Comparison of ENCODE assay signal across 1 cellular context in genomic region chr5:133962801-133963476, GRCh38.
TF ChIP-seq lines count a peak whose summit lies in the region.

No MANE protein-coding gene starts in this region.

TF ChIP-seq in K562, 482 proteins besides CTCF, POLR2A, EP300 and RAD21 (continued from another document and continues in another):
- peak in 1 of 2 experiments; percentile 30 for TF ChIP-seq AFF1 (IDR thresholded peaks at IDR 0.05; ENCODE audit: low read depth in 1 of 2, partially characterized antibody in 2 of 2)
- TF ChIP-seq MAX (CRISPR knock-in tag; IDR thresholded peaks at IDR 0.05), result no peak
- no peak for TF ChIP-seq MAFK (IDR thresholded peaks at IDR 0.05; ENCODE audit: low read length)
- TF ChIP-seq CXXC5 (CRISPR knock-in tag; IDR thresholded peaks at IDR 0.05), result peak; percentile 42; the same call in 1 of the 2 replicates
- no peak for TF ChIP-seq HNRNPUL1 (IDR thresholded peaks at IDR 0.05; ENCODE audit: low read length)
- TF ChIP-seq, protein P1, sequence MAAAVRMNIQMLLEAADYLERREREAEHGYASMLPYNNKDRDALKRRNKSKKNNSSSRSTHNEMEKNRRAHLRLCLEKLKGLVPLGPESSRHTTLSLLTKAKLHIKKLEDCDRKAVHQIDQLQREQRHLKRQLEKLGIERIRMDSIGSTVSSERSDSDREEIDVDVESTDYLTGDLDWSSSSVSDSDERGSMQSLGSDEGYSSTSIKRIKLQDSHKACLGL (CRISPR knock-in tag; IDR thresholded peaks at IDR 0.05; ENCODE audit: borderline replicate concordance, poor library complexity, severe bottlenecking), result no peak
- no peak for TF ChIP-seq RBM17 (IDR thresholded peaks at IDR 0.05; ENCODE audit: borderline replicate concordance, low read depth, low read length)
- TF ChIP-seq EGR1 (conservative IDR thresholded peaks at IDR 0.05), result no peak
- TF ChIP-seq, protein P2, sequence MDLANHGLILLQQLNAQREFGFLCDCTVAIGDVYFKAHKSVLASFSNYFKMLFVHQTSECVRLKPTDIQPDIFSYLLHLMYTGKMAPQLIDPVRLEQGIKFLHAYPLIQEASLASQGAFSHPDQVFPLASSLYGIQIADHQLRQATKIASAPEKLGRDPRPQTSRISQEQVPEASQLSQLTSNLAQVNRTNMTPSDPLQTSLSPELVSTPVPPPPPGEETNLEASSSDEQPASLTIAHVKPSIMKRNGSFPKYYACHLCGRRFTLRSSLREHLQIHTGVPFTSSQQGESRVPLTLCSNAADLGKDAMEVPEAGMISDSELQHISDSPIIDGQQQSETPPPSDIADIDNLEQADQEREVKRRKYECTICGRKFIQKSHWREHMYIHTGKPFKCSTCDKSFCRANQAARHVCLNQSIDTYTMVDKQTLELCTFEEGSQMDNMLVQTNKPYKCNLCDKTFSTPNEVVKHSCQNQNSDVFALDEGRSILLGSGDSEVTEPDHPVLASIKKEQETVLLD (IDR thresholded peaks at IDR 0.05), result no peak
- peak; percentile 58; the same call in 1 of the 2 replicates for TF ChIP-seq POLR2H (tag; IDR thresholded peaks at IDR 0.05; ENCODE audit: low read depth)
- peak; percentile 57 for TF ChIP-seq NCOR1 (IDR thresholded peaks at IDR 0.05)
- TF ChIP-seq ESRRA (IDR thresholded peaks at IDR 0.05; ENCODE audit: borderline replicate concordance, low read depth), result peak; percentile 64; the same call in 1 of the 2 replicates
- no peak for TF ChIP-seq SMAD3 (CRISPR knock-in tag; conservative IDR thresholded peaks at IDR 0.05)
- no peak for TF ChIP-seq HDAC8 (tag; IDR thresholded peaks at IDR 0.05)
- no peak for TF ChIP-seq STAT5B (CRISPR knock-in tag; IDR thresholded peaks at IDR 0.05)
- no peak for TF ChIP-seq ZNF79 (CRISPR knock-in tag; IDR thresholded peaks at IDR 0.05; ENCODE audit: low read depth)
- TF ChIP-seq SMARCA4 (IDR thresholded peaks at IDR 0.05), result peak; percentile 86
- TF ChIP-seq GABPB2 (CRISPR knock-in tag; conservative IDR thresholded peaks at IDR 0.05), result no peak
- TF ChIP-seq ZNF780A (CRISPR knock-in tag; IDR thresholded peaks at IDR 0.05), result no peak
- peak in 1 of 2 experiments; percentile 46; a peak in 1 of 4 replicates for TF ChIP-seq ZNF318 (IDR thresholded peaks at IDR 0.05; ENCODE audit: borderline replicate concordance in 1 of 2, low read depth in 1 of 2)
- TF ChIP-seq MAZ (CRISPR knock-in tag; conservative IDR thresholded peaks at IDR 0.05 in 1 of 2, IDR thresholded peaks at IDR 0.05 in 1 of 2), result no peak
- TF ChIP-seq ZC3H4 (CRISPR knock-in tag; IDR thresholded peaks at IDR 0.05; ENCODE audit: borderline replicate concordance), result no peak
- no peak for TF ChIP-seq NFE2L1 (tag; IDR thresholded peaks at IDR 0.05; ENCODE audit: borderline replicate concordance, low read depth)
- TF ChIP-seq ELF1 (tag; IDR thresholded peaks at IDR 0.05), result no peak
- no peak for TF ChIP-seq TAF15 (IDR thresholded peaks at IDR 0.05; ENCODE audit: low read depth, low read length)
- no peak; the same call in 1 of the 2 replicates for TF ChIP-seq TAL1 (IDR thresholded peaks at IDR 0.05)
- TF ChIP-seq, protein P3, sequence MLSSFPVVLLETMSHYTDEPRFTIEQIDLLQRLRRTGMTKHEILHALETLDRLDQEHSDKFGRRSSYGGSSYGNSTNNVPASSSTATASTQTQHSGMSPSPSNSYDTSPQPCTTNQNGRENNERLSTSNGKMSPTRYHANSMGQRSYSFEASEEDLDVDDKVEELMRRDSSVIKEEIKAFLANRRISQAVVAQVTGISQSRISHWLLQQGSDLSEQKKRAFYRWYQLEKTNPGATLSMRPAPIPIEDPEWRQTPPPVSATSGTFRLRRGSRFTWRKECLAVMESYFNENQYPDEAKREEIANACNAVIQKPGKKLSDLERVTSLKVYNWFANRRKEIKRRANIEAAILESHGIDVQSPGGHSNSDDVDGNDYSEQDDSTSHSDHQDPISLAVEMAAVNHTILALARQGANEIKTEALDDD (IDR thresholded peaks at IDR 0.05), result 0 out of 2 replicates have a peak, but pooled peaks have one; percentile 20
- TF ChIP-seq, protein P4, sequence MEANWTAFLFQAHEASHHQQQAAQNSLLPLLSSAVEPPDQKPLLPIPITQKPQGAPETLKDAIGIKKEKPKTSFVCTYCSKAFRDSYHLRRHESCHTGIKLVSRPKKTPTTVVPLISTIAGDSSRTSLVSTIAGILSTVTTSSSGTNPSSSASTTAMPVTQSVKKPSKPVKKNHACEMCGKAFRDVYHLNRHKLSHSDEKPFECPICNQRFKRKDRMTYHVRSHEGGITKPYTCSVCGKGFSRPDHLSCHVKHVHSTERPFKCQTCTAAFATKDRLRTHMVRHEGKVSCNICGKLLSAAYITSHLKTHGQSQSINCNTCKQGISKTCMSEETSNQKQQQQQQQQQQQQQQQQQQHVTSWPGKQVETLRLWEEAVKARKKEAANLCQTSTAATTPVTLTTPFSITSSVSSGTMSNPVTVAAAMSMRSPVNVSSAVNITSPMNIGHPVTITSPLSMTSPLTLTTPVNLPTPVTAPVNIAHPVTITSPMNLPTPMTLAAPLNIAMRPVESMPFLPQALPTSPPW (CRISPR knock-in tag; IDR thresholded peaks at IDR 0.05), result no peak
- TF ChIP-seq ZNF224 (CRISPR knock-in tag; IDR thresholded peaks at IDR 0.05), result no peak
- TF ChIP-seq, protein P5, sequence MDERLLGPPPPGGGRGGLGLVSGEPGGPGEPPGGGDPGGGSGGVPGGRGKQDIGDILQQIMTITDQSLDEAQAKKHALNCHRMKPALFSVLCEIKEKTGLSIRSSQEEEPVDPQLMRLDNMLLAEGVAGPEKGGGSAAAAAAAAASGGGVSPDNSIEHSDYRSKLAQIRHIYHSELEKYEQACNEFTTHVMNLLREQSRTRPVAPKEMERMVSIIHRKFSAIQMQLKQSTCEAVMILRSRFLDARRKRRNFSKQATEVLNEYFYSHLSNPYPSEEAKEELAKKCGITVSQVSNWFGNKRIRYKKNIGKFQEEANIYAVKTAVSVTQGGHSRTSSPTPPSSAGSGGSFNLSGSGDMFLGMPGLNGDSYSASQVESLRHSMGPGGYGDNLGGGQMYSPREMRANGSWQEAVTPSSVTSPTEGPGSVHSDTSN (CRISPR knock-in tag; IDR thresholded peaks at IDR 0.05; ENCODE audit: low read depth), result no peak
- TF ChIP-seq, protein P5 (tag; conservative IDR thresholded peaks at IDR 0.05; ENCODE audit: low read depth), result peak; percentile 84
- no peak for TF ChIP-seq PRDM10 (IDR thresholded peaks at IDR 0.05; ENCODE audit: partially characterized antibody)
- no peak for TF ChIP-seq TCF7 (IDR thresholded peaks at IDR 0.05; ENCODE audit: borderline replicate concordance)
- no peak for TF ChIP-seq SRSF7 (optimal IDR thresholded peaks at IDR 0.05; ENCODE audit: low read depth, low read length)
- TF ChIP-seq GATAD2A (IDR thresholded peaks at IDR 0.05), result no peak
